ENCODE assay signal across 1 cellular context in the genomic region with DNA sequence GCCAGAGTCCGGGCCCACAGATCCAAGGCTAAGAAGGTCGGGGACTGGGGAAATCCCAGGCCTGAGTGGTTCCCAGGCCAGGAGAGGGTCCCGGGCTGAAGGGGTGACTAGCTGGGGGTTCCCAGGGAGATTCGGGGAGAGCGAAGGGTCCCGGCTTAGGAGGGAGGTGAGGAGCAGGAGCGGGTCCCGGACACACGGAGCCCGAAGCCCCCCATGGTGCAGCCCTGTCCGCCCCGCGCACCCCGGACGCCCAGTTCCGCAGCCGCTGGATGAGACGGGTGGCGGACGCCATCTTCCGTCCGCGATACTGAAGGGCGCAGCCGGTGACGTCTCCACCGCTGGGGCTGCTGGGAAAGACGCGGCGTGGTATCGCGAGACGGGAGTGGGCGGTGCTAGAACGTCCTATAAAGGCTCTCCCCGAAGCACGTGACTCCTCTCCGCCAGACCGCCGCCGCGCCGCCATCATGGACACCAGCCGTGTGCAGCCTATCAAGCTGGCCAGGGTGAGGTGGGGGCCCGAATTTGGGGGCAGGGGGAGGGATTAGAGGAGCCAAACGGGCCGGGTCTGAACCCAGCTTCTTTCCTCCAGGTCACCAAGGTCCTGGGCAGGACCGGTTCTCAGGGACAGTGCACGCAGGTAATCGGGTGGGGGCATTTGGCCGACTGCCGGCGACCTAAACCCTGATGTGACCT.
TF ChIP-seq lines count a peak whose summit lies in the region.

A gene (minus strand): TSS at position 309 of the 693 bp plus-strand sequence. CDS start 17 bp downstream, at position 292.
A gene (plus strand): TSS at position 430 of the 693 bp plus-strand sequence. CDS start 35 bp downstream, at position 465.

TF ChIP-seq in GM12878, 131 proteins besides CTCF, POLR2A, EP300 and RAD21 (continued from another document and continues in another):
- TF ChIP-seq, protein P1, sequence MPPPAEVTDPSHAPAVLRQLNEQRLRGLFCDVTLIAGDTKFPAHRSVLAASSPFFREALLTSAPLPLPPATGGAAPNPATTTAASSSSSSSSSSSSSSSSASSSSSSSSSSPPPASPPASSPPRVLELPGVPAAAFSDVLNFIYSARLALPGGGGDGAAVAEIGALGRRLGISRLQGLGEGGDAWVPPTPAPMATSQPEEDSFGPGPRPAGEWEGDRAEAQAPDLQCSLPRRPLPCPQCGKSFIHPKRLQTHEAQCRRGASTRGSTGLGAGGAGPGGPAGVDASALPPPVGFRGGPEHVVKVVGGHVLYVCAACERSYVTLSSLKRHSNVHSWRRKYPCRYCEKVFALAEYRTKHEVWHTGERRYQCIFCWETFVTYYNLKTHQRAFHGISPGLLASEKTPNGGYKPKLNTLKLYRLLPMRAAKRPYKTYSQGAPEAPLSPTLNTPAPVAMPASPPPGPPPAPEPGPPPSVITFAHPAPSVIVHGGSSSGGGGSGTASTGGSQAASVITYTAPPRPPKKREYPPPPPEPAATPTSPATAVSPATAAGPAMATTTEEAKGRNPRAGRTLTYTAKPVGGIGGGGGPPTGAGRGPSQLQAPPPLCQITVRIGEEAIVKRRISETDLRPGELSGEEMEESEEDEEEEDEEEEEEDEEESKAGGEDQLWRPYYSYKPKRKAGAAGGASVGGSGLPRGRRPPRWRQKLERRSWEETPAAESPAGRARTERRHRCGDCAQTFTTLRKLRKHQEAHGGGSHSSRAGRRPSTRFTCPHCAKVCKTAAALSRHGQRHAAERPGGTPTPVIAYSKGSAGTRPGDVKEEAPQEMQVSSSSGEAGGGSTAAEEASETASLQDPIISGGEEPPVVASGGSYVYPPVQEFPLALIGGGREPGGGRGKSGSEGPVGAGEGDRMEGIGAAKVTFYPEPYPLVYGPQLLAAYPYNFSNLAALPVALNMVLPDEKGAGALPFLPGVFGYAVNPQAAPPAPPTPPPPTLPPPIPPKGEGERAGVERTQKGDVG (CRISPR knock-in tag; IDR thresholded peaks at IDR 0.05): no peak
- TF ChIP-seq HDAC6 (IDR thresholded peaks at IDR 0.05; ENCODE audit: unreplicated experiment) (no peak), ZSCAN29 (IDR thresholded peaks at IDR 0.05) (no peak), ZNF217 (IDR thresholded peaks at IDR 0.05) (no peak), ESRRA (IDR thresholded peaks at IDR 0.05; ENCODE audit: low read length) (0 out of 2 replicates have a peak, but pooled peaks have one; percentile 50), WRNIP1 (IDR thresholded peaks at IDR 0.05; ENCODE audit: borderline replicate concordance, low read depth, low read length) (no peak), BACH1 (IDR thresholded peaks at IDR 0.05; ENCODE audit: borderline replicate concordance) (peak; percentile 60), MEF2A (IDR thresholded peaks at IDR 0.05; ENCODE audit: insufficient read depth, low read depth, low read length) (0 out of 2 replicates have a peak, but pooled peaks have one; percentile 15), ATF7 (IDR thresholded peaks at IDR 0.05; ENCODE audit: low read depth) (peak; percentile 85), RB1 (IDR thresholded peaks at IDR 0.05; ENCODE audit: borderline replicate concordance) (peak; percentile 59; the same call in 1 of the 2 replicates), ZZZ3 (IDR thresholded peaks at IDR 0.05; ENCODE audit: control insufficient read depth, insufficient read length, low read depth) (no peak), RFX5 (IDR thresholded peaks at IDR 0.05; ENCODE audit: low read depth, low read length) (0 out of 2 replicates have a peak, but pooled peaks have one; percentile 27), CHD4 (IDR thresholded peaks at IDR 0.05) (no peak), PAX5 (IDR thresholded peaks at IDR 0.05; ENCODE audit: borderline replicate concordance, low read depth, low read length) (peak; percentile 23; the same call in 1 of the 2 replicates), POLR2AphosphoS5 (IDR thresholded peaks at IDR 0.05; ENCODE audit: low read length) (peak; percentile 89), SREBF2 (IDR thresholded peaks at IDR 0.05; ENCODE audit: low read length) (no peak), RELA (IDR thresholded peaks at IDR 0.05; ENCODE audit: borderline replicate concordance, partially characterized antibody) (peak; percentile 85), MTA2 (IDR thresholded peaks at IDR 0.05; ENCODE audit: low read depth) (no peak), DPF2 (IDR thresholded peaks at IDR 0.05) (peak; percentile 60), ZBED1 (IDR thresholded peaks at IDR 0.05; ENCODE audit: borderline replicate concordance) (peak; percentile 36; the same call in 1 of the 2 replicates), SIN3A (IDR thresholded peaks at IDR 0.05; ENCODE audit: low read depth, low read length) (no peak), TCF12 (IDR thresholded peaks at IDR 0.05; ENCODE audit: low read depth, low read length) (0 out of 2 replicates have a peak, but pooled peaks have one; percentile 45), SRF (IDR thresholded peaks at IDR 0.05; ENCODE audit: low read depth in 2 of 2, low read length in 2 of 2) (peak in 1 of 2 experiments; percentile 67; a peak in 1 of 4 replicates), NBN (IDR thresholded peaks at IDR 0.05) (peak; percentile 81), STAT1 (conservative IDR thresholded peaks at IDR 0.05) (no peak), TBL1XR1 (IDR thresholded peaks at IDR 0.05; ENCODE audit: low read depth, low read length) (0 out of 2 replicates have a peak, but pooled peaks have one; percentile 57), TCF3 (IDR thresholded peaks at IDR 0.05; ENCODE audit: borderline replicate concordance, insufficient read depth, low read depth, low read length) (peak; percentile 68; the same call in 1 of the 2 replicates), STAT3 (IDR thresholded peaks at IDR 0.05; ENCODE audit: low read depth, low read length) (no peak), YY1 (IDR thresholded peaks at IDR 0.05; ENCODE audit: low read depth, low read length) (peak; percentile 98)
- TF ChIP-seq, protein P2, sequence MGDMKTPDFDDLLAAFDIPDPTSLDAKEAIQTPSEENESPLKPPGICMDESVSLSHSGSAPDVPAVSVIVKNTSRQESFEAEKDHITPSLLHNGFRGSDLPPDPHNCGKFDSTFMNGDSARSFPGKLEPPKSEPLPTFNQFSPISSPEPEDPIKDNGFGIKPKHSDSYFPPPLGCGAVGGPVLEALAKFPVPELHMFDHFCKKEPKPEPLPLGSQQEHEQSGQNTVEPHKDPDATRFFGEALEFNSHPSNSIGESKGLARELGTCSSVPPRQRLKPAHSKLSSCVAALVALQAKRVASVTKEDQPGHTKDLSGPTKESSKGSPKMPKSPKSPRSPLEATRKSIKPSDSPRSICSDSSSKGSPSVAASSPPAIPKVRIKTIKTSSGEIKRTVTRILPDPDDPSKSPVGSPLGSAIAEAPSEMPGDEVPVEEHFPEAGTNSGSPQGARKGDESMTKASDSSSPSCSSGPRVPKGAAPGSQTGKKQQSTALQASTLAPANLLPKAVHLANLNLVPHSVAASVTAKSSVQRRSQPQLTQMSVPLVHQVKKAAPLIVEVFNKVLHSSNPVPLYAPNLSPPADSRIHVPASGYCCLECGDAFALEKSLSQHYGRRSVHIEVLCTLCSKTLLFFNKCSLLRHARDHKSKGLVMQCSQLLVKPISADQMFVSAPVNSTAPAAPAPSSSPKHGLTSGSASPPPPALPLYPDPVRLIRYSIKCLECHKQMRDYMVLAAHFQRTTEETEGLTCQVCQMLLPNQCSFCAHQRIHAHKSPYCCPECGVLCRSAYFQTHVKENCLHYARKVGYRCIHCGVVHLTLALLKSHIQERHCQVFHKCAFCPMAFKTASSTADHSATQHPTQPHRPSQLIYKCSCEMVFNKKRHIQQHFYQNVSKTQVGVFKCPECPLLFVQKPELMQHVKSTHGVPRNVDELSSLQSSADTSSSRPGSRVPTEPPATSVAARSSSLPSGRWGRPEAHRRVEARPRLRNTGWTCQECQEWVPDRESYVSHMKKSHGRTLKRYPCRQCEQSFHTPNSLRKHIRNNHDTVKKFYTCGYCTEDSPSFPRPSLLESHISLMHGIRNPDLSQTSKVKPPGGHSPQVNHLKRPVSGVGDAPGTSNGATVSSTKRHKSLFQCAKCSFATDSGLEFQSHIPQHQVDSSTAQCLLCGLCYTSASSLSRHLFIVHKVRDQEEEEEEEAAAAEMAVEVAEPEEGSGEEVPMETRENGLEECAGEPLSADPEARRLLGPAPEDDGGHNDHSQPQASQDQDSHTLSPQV (IDR thresholded peaks at IDR 0.05): no peak
- TF ChIP-seq, protein P3, sequence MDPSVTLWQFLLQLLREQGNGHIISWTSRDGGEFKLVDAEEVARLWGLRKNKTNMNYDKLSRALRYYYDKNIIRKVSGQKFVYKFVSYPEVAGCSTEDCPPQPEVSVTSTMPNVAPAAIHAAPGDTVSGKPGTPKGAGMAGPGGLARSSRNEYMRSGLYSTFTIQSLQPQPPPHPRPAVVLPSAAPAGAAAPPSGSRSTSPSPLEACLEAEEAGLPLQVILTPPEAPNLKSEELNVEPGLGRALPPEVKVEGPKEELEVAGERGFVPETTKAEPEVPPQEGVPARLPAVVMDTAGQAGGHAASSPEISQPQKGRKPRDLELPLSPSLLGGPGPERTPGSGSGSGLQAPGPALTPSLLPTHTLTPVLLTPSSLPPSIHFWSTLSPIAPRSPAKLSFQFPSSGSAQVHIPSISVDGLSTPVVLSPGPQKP (IDR thresholded peaks at IDR 0.05; ENCODE audit: low read depth, low read length): no peak
- TF ChIP-seq, protein P4, sequence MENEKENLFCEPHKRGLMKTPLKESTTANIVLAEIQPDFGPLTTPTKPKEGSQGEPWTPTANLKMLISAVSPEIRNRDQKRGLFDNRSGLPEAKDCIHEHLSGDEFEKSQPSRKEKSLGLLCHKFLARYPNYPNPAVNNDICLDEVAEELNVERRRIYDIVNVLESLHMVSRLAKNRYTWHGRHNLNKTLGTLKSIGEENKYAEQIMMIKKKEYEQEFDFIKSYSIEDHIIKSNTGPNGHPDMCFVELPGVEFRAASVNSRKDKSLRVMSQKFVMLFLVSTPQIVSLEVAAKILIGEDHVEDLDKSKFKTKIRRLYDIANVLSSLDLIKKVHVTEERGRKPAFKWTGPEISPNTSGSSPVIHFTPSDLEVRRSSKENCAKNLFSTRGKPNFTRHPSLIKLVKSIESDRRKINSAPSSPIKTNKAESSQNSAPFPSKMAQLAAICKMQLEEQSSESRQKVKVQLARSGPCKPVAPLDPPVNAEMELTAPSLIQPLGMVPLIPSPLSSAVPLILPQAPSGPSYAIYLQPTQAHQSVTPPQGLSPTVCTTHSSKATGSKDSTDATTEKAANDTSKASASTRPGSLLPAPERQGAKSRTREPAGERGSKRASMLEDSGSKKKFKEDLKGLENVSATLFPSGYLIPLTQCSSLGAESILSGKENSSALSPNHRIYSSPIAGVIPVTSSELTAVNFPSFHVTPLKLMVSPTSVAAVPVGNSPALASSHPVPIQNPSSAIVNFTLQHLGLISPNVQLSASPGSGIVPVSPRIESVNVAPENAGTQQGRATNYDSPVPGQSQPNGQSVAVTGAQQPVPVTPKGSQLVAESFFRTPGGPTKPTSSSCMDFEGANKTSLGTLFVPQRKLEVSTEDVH (IDR thresholded peaks at IDR 0.05; ENCODE audit: low read depth, partially characterized antibody): no peak
- TF ChIP-seq, protein P5, sequence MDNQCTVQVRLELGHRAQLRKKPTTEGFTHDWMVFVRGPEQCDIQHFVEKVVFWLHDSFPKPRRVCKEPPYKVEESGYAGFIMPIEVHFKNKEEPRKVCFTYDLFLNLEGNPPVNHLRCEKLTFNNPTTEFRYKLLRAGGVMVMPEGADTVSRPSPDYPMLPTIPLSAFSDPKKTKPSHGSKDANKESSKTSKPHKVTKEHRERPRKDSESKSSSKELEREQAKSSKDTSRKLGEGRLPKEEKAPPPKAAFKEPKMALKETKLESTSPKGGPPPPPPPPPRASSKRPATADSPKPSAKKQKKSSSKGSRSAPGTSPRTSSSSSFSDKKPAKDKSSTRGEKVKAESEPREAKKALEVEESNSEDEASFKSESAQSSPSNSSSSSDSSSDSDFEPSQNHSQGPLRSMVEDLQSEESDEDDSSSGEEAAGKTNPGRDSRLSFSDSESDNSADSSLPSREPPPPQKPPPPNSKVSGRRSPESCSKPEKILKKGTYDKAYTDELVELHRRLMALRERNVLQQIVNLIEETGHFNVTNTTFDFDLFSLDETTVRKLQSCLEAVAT (IDR thresholded peaks at IDR 0.05): no peak
- TF ChIP-seq, protein P6, sequence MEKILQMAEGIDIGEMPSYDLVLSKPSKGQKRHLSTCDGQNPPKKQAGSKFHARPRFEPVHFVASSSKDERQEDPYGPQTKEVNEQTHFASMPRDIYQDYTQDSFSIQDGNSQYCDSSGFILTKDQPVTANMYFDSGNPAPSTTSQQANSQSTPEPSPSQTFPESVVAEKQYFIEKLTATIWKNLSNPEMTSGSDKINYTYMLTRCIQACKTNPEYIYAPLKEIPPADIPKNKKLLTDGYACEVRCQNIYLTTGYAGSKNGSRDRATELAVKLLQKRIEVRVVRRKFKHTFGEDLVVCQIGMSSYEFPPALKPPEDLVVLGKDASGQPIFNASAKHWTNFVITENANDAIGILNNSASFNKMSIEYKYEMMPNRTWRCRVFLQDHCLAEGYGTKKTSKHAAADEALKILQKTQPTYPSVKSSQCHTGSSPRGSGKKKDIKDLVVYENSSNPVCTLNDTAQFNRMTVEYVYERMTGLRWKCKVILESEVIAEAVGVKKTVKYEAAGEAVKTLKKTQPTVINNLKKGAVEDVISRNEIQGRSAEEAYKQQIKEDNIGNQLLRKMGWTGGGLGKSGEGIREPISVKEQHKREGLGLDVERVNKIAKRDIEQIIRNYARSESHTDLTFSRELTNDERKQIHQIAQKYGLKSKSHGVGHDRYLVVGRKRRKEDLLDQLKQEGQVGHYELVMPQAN (conservative IDR thresholded peaks at IDR 0.05): peak; percentile 44; the same call in 1 of the 2 replicates
- TF ChIP-seq, protein P7, sequence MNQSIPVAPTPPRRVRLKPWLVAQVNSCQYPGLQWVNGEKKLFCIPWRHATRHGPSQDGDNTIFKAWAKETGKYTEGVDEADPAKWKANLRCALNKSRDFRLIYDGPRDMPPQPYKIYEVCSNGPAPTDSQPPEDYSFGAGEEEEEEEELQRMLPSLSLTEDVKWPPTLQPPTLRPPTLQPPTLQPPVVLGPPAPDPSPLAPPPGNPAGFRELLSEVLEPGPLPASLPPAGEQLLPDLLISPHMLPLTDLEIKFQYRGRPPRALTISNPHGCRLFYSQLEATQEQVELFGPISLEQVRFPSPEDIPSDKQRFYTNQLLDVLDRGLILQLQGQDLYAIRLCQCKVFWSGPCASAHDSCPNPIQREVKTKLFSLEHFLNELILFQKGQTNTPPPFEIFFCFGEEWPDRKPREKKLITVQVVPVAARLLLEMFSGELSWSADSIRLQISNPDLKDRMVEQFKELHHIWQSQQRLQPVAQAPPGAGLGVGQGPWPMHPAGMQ (IDR thresholded peaks at IDR 0.05; ENCODE audit: borderline replicate concordance): peak; percentile 85
- TF ChIP-seq, protein P8, sequence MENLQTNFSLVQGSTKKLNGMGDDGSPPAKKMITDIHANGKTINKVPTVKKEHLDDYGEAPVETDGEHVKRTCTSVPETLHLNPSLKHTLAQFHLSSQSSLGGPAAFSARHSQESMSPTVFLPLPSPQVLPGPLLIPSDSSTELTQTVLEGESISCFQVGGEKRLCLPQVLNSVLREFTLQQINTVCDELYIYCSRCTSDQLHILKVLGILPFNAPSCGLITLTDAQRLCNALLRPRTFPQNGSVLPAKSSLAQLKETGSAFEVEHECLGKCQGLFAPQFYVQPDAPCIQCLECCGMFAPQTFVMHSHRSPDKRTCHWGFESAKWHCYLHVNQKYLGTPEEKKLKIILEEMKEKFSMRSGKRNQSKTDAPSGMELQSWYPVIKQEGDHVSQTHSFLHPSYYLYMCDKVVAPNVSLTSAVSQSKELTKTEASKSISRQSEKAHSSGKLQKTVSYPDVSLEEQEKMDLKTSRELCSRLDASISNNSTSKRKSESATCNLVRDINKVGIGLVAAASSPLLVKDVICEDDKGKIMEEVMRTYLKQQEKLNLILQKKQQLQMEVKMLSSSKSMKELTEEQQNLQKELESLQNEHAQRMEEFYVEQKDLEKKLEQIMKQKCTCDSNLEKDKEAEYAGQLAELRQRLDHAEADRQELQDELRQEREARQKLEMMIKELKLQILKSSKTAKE (IDR thresholded peaks at IDR 0.05; ENCODE audit: low read depth, poor library complexity, severe bottlenecking): no peak
